ENCODE assay signal across 8 cellular contexts in genomic region chr9:111599948-111600343, GRCh38. TPM values are rescaled to one million over a fixed set of nuclear protein-coding genes. Genes with fewer than 3 reads are reported as not detected.
A peak's percentile ranks its signal among the peaks of the same experiment; 100 is the strongest.
DNase-seq lines count a peak whose midpoint lies in the region; ATAC-seq, FAIRE-seq and TF ChIP-seq lines count a peak whose summit lies in the region.

No MANE protein-coding gene starts in this region.

- H3K4me1 ChIP-seq in adrenal gland (replicated peaks in 1 of 2) (peaks cover 0 to 19% of the 10 kb centered on the region in 2 donors), small intestine (ENCODE audit: control insufficient read depth in 2 of 2, insufficient read depth in 1 of 2, low read depth in 1 of 2, low read length in 1 of 2) (peaks cover 2 to 11% of the 10 kb centered on the region in 2 donors)

- DNase-seq in HFF-Myc (ENCODE audit: extremely low read depth, low read depth) (no peak), adrenal gland (peak in 4 of 7 donors; percentile 22 to 44 (median 34)), small intestine (no peak), DMS79 treated with DMSO at 0.1 percent for 48 hours (lab: John Stamatoyannopoulos, UW) (no peak), NCI-H1048 (lab: John Stamatoyannopoulos, UW) (no peak), HCEC 1CT (no peak)

- H3K27ac ChIP-seq in adrenal gland = peak overlapping the region; percentile 4 to 95 (median 80)
- H3K27ac ChIP-seq in small intestine (ENCODE audit: low read depth in 1 of 2, low read length in 1 of 2) = peak overlapping the region; percentile 83 to 86

- TF ChIP-seq CTCF in HFF-Myc (IDR thresholded peaks at IDR 0.05; ENCODE audit: low read depth, low read length, missing control alignments) (no peak), adrenal gland (IDR thresholded peaks at IDR 0.05) (no peak)

- no peak for FAIRE-seq in small intestine (lab: Jason Lieb, UNC)

- intact Hi-C loops in adrenal gland (cut with DNase I) = loop anchor here (5.0 kb wide), 2 partner anchors 87 to 92 kb away; no protein-coding TSS in a partner anchor

- peak overlapping the region; percentile 71 for H3K4me3 ChIP-seq in HFF-Myc (replicated peaks; ENCODE audit: low read depth, low read length)
- H3K4me3 ChIP-seq in adrenal gland = peak overlapping the region in 3 of 4 donors; percentile 9 to 89 (median 51)
- peak overlapping the region; percentile 77 for H3K4me3 ChIP-seq in iPS-18c (ENCODE audit: insufficient read depth, low read depth, low read length)
- peak overlapping the region in 1 of 2 donors; percentile 84 for H3K4me3 ChIP-seq in small intestine (ENCODE audit: low read depth in 1 of 2, low read length in 2 of 2)

- H3K27me3 ChIP-seq in adrenal gland (no peaks in the 10 kb centered on the region), small intestine (ENCODE audit: control insufficient read depth in 2 of 2, insufficient read depth in 2 of 2, low read length in 2 of 2) (no peaks in the 10 kb centered on the region)

- H3K9me3 ChIP-seq in adrenal gland (replicated peaks in 1 of 3) = no peaks in the 10 kb centered on the region
- H3K9me3 ChIP-seq in iPS-18c (ENCODE audit: control insufficient read depth, insufficient read depth, low read length) = no peaks in the 10 kb centered on the region
- H3K9me3 ChIP-seq in small intestine (ENCODE audit: control insufficient read depth, low read depth) = no peaks in the 10 kb centered on the region

- TF ChIP-seq POLR2A in adrenal gland (IDR thresholded peaks at IDR 0.05) = no peak

- WGBS in adrenal gland, 4 donors = 15 to 30% (median 21%) methylated on average over 4 to 17 of the region's 17 CpGs
- 15 to 33% (median 28%) methylated on average over 15 to 17 of the region's 17 CpGs for WGBS in small intestine, 3 donors

- H3K36me3 ChIP-seq in adrenal gland (replicated peaks in 1 of 2) (peaks cover 0 to 23% of the 10 kb centered on the region in 2 donors), small intestine (ENCODE audit: control insufficient read depth in 2 of 2, insufficient read depth in 2 of 2, low read length in 2 of 2) (peaks cover 0 to 12% of the 10 kb centered on the region in 2 donors)

- ATAC-seq in GM21447 (IDR thresholded peaks at IDR 0.05; ENCODE audit: unreplicated experiment) = no peak

RNA-seq across cellular contexts. Expression of gene PTGR1, which starts 0.5 kb away (rescaled TPM):
- 100 to 1,000 TPM in 7 of 8 donors, 10 to 100 TPM in 1; 73.0 to 170 (median 132) TPM for total RNA-seq in adrenal gland
- polyA plus RNA-seq in adrenal gland (100 to 1,000 TPM in 1 of 3 donors, 10 to 100 TPM in 2; 30.7 to 121 (median 42.7) TPM), small intestine (1,000 to 10,000 TPM in 1 of 3 donors, 100 to 1,000 TPM in 2; 128 to 1,002 (median 433) TPM)

RNA-seq across cellular contexts. Expression of gene DNAJC25, which starts 31.2 kb away (rescaled TPM):
- 10 to 100 TPM; 13.4 to 29.8 (median 17.2) TPM for total RNA-seq in adrenal gland
- 10 to 100 TPM in 2 of 3 donors, 1 to 10 TPM in 1; 9.1 to 36.0 (median 10.9) TPM for polyA plus RNA-seq in adrenal gland
- polyA plus RNA-seq in small intestine = 1 to 10 TPM; 2.7 to 8.7 (median 5.6) TPM

Comparison
In these comparisons a context has a peak if more than half of its experiments do, and no peak if none do; other contexts are left out.
1. DNase-seq: peak in adrenal gland (4 of 7); none in HFF-Myc (single experiment), small intestine (single experiment), DMS79 treated with DMSO at 0.1 percent for 48 hours (single experiment), NCI-H1048 (single experiment) and HCEC 1CT (single experiment).